16 cellular contexts compared by ENCODE assay signal in the genomic region with DNA sequence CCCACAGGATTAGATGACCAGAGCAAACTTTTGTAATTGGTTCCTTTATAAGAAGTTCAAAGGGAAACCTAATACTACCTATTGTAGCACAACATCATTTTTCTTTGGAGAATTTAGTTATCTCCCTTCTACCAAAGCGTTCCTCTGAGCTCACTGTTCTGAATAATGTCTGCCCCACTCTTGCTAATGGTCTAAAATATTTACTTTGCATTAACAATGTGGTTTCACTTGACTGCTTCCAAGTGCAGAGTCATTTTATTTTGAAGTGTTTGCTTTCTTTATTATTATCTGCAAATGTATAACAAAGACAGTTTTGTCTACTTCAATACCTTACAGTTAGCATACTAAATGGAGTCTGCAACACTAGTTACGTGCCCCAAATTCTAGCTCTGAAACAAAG. TPM values are rescaled to one million over a fixed set of nuclear protein-coding genes. Genes with fewer than 3 reads are reported as not detected.
DNase-seq lines count a peak whose midpoint lies in the region; TF ChIP-seq lines count a peak whose summit lies in the region.
"Had no signal": no experiment of that assay in that cellular context is flagged by ENCODE, and none has a peak within 500 bp of the region (broad histone marks: within the 10 kb centered on the region; RNA-seq: fewer than 3 reads in every experiment).

No MANE protein-coding gene starts in this region.

- H3K36me3 ChIP-seq in adipocyte (ENCODE audit: control insufficient read depth, insufficient read depth, low read length, severe bottlenecking) (no peaks in the 10 kb centered on the region), GM23248 (ENCODE audit: low read depth) (no peaks in the 10 kb centered on the region)

- H3K9ac ChIP-seq in adipocyte (ENCODE audit: low read length) (no peak overlapping the region), GM23248 (no peak overlapping the region)

- no peak overlapping the region for H3K4me3 ChIP-seq in adipocyte (ENCODE audit: low read length)
- H3K4me3 ChIP-seq in GM23248 = no peak overlapping the region

- DNase-seq in HFFc6 (peak; percentile 28), NCI-H2107 treated with DMSO at 0.1 percent for 48 hours (lab: John Stamatoyannopoulos, UW; ENCODE audit: unreplicated experiment) (peak; percentile 87), adipocyte (ENCODE audit: low read depth) (peak; percentile 43), progenitor cell of endocrine pancreas (ENCODE audit: low spot score, unreplicated experiment) (no peak), GM23248 (no peak), NCI-H2171 treated with DMSO at 0.1 percent for 48 hours (lab: John Stamatoyannopoulos, UW) (no peak), NCI-H446 (lab: John Stamatoyannopoulos, UW) (no peak)
- no peak for DNase-seq in activated CD8-positive, alpha-beta memory T cell treated with anti-CD3 and anti-CD28 coated beads for 24 hours
- DNase-seq: activated CD4-positive, alpha-beta T cell treated with anti-CD3 and anti-CD28 coated beads, Interleukin-2, amount 50 U/mL, for 4 hours; anterior cingulate cortex; foreskin fibroblast; Kasumi-1; occipital lobe had no signal

- no peaks in the 10 kb centered on the region for H3K9me2 ChIP-seq in GM23248 (ENCODE audit: insufficient read depth)

- H3K9me3 ChIP-seq in adipocyte (ENCODE audit: control insufficient read depth, low read length) (no peaks in the 10 kb centered on the region), GM23248 (ENCODE audit: low read depth) (no peaks in the 10 kb centered on the region)

- H4K20me1 ChIP-seq in GM23248 (ENCODE audit: insufficient read depth) = no peaks in the 10 kb centered on the region

- H3K27me3 ChIP-seq in adipocyte (replicated peaks; ENCODE audit: control insufficient read depth, insufficient read depth, low read length) = no peaks in the 10 kb centered on the region
- H3K27me3 ChIP-seq in GM23248 (replicated peaks; ENCODE audit: insufficient read depth) = no peaks in the 10 kb centered on the region

- H3K27me3 Mint-ChIP-seq in HFFc6 (ENCODE audit: insufficient read depth) = no peaks in the 10 kb centered on the region
- H3K27me3 Mint-ChIP-seq in progenitor cell of endocrine pancreas = peaks cover 3% of the 10 kb centered on the region

- H3K27ac ChIP-seq in GM23248 = no peak overlapping the region
- H3K27ac ChIP-seq: C4-2B had no signal

- H3K27ac Mint-ChIP-seq in HFFc6 (peak overlapping the region; percentile 57), progenitor cell of endocrine pancreas (peak overlapping the region; percentile 27)
- H3K27ac Mint-ChIP-seq: stimulated activated naive CD8-positive, alpha-beta T cell treated with anti-CD3 and anti-CD28 coated beads, Interleukin-15, Interleukin-2, amounts not matched to agents 100 ng/mL and 50 ng/mL, for 24 hours had no signal

- H3K4me3 Mint-ChIP-seq in HFFc6 = peak overlapping the region; percentile 64
- H3K4me3 Mint-ChIP-seq in progenitor cell of endocrine pancreas (ENCODE audit: low read depth) = no peak overlapping the region
- H3K4me3 Mint-ChIP-seq: stimulated activated naive CD8-positive, alpha-beta T cell treated with anti-CD3 and anti-CD28 coated beads, Interleukin-15, Interleukin-2, amounts not matched to agents 100 ng/mL and 50 ng/mL, for 24 hours had no signal

- H3K4me1 ChIP-seq in adipocyte (ENCODE audit: control insufficient read depth, insufficient read depth, low read length) (peaks cover 17% of the 10 kb centered on the region), GM23248 (ENCODE audit: insufficient read depth) (peaks cover 12% of the 10 kb centered on the region)

- TF ChIP-seq CTCF in HFFc6 (IDR thresholded peaks at IDR 0.05) = no peak
- no peak for TF ChIP-seq CTCF in progenitor cell of endocrine pancreas (IDR thresholded peaks at IDR 0.05; ENCODE audit: unreplicated experiment)

- 94% methylated on average over 2 of the region's 2 CpGs for WGBS in GM23248 (ENCODE audit: low coverage in 1 of 2, low lambda C conversion rate in 2 of 2, missing lambda C conversion rate in 2 of 2), 2 experiments

- H3K79me2 ChIP-seq in GM23248 (ENCODE audit: insufficient read depth) = no peaks in the 10 kb centered on the region

- peaks cover 62% of the 10 kb centered on the region for H3K4me1 Mint-ChIP-seq in HFFc6 (ENCODE audit: low read depth)
- peaks cover 30% of the 10 kb centered on the region for H3K4me1 Mint-ChIP-seq in progenitor cell of endocrine pancreas (ENCODE audit: low read depth)

- H3K9me3 Mint-ChIP-seq in HFFc6 (no peaks in the 10 kb centered on the region), progenitor cell of endocrine pancreas (ENCODE audit: low read depth) (no peaks in the 10 kb centered on the region)
- H3K9me3 Mint-ChIP-seq: stimulated activated naive CD8-positive, alpha-beta T cell treated with anti-CD3 and anti-CD28 coated beads, Interleukin-15, Interleukin-2, amounts not matched to agents 100 ng/mL and 50 ng/mL, for 24 hours had no signal

- H3K36me3 Mint-ChIP-seq in HFFc6 (ENCODE audit: low read depth) (no peaks in the 10 kb centered on the region), progenitor cell of endocrine pancreas (ENCODE audit: insufficient read depth) (no peaks in the 10 kb centered on the region)

- H3F3A ChIP-seq in GM23248 (ENCODE audit: insufficient read depth) = no peaks in the 10 kb centered on the region

- H3K4me2 ChIP-seq in GM23248 (ENCODE audit: unreplicated experiment) = no peak overlapping the region

- in situ Hi-C loops in GM23248 (cut with MboI) = loop anchor here (10.0 kb wide), 1 partner anchor 266 kb away; no protein-coding TSS in a partner anchor

- H2AFZ ChIP-seq in GM23248 = no peak overlapping the region

RNA-seq across cellular contexts. Expression of a gene that starts 15.0 kb away (rescaled TPM):
- total RNA-seq in HFFc6 (2021; fragmentation: NEBNext Ultra II Directional; extraction: Animal tissue kit (Norgen Biotek cat#: 25700)) = under 1 TPM; 0.15 to 0.45 (median 0.32) TPM
- total RNA-seq in progenitor cell of endocrine pancreas = not detected in 2 replicates
- total RNA-seq in GM23248 (2014; rRNA removed; shearing (Covaris generic)) = 1.4 TPM in 1 of 2 replicates, not detected in the other
- 0.30 TPM in 1 of 2 replicates, not detected in the other for polyA plus RNA-seq in GM23248 (2016; fragmentation: Nextera tagmentation; extraction: Ambion mirVana)
- total RNA-seq: occipital lobe, SK-MEL-5 had no signal

RNA-seq across cellular contexts. Expression of a gene that starts 19.0 kb away (rescaled TPM):
- 1 to 10 TPM; 1.9 to 5.6 (median 4.5) TPM for total RNA-seq in HFFc6 (2021; fragmentation: NEBNext Ultra II Directional; extraction: Animal tissue kit (Norgen Biotek cat#: 25700))
- 0.05 and 0.09 TPM in 2 replicates for total RNA-seq in progenitor cell of endocrine pancreas
- 8.2 and 9.8 TPM in 2 replicates for total RNA-seq in GM23248 (2014; rRNA removed; shearing (Covaris generic))
- 0.51 TPM in 2 replicates for polyA plus RNA-seq in GM23248 (2016; fragmentation: Nextera tagmentation; extraction: Ambion mirVana)
- total RNA-seq: SK-MEL-5 had no signal

RNA-seq across cellular contexts. Expression of a gene that starts 23.1 kb away (rescaled TPM):
- total RNA-seq in HFFc6 (2021; fragmentation: NEBNext Ultra II Directional; extraction: Animal tissue kit (Norgen Biotek cat#: 25700)) = under 1 TPM in 3 of 6 experiments, not detected in 3; 0.24 to 0.31 (median 0.27) TPM
- not detected in 2 replicates for total RNA-seq in progenitor cell of endocrine pancreas
- total RNA-seq in GM23248 (2014; rRNA removed; shearing (Covaris generic)) = not detected in 2 replicates
- polyA plus RNA-seq in GM23248 (2016; fragmentation: Nextera tagmentation; extraction: Ambion mirVana) = not detected in 2 replicates
- total RNA-seq: occipital lobe had no signal

RNA-seq across cellular contexts. Expression of a gene that starts 40.9 kb away (rescaled TPM):
- 10 to 100 TPM; 77.9 to 90.4 (median 86.5) TPM for total RNA-seq in HFFc6 (2021; fragmentation: NEBNext Ultra II Directional; extraction: Animal tissue kit (Norgen Biotek cat#: 25700))
- total RNA-seq in progenitor cell of endocrine pancreas = 35.8 and 36.2 TPM in 2 replicates
- total RNA-seq in GM23248 (2014; rRNA removed; shearing (Covaris generic)) = 37.7 and 46.0 TPM in 2 replicates
- polyA plus RNA-seq in GM23248 (2016; fragmentation: Nextera tagmentation; extraction: Ambion mirVana) = 102 and 112 TPM in 2 replicates

Comparison
In these comparisons a context has a peak if more than half of its experiments do, and no peak if none do; other contexts are left out.
1. DNase-seq: peak in HFFc6 (single experiment), NCI-H2107 treated with DMSO at 0.1 percent for 48 hours (single experiment) and adipocyte (single experiment); none in progenitor cell of endocrine pancreas (single experiment), GM23248 (single experiment), NCI-H2171 treated with DMSO at 0.1 percent for 48 hours (single experiment), activated CD8-positive, alpha-beta memory T cell treated with anti-CD3 and anti-CD28 coated beads for 24 hours (single experiment) and NCI-H446 (0 of 2).